ENCODE assay signal across 8 cellular contexts in the genomic region with DNA sequence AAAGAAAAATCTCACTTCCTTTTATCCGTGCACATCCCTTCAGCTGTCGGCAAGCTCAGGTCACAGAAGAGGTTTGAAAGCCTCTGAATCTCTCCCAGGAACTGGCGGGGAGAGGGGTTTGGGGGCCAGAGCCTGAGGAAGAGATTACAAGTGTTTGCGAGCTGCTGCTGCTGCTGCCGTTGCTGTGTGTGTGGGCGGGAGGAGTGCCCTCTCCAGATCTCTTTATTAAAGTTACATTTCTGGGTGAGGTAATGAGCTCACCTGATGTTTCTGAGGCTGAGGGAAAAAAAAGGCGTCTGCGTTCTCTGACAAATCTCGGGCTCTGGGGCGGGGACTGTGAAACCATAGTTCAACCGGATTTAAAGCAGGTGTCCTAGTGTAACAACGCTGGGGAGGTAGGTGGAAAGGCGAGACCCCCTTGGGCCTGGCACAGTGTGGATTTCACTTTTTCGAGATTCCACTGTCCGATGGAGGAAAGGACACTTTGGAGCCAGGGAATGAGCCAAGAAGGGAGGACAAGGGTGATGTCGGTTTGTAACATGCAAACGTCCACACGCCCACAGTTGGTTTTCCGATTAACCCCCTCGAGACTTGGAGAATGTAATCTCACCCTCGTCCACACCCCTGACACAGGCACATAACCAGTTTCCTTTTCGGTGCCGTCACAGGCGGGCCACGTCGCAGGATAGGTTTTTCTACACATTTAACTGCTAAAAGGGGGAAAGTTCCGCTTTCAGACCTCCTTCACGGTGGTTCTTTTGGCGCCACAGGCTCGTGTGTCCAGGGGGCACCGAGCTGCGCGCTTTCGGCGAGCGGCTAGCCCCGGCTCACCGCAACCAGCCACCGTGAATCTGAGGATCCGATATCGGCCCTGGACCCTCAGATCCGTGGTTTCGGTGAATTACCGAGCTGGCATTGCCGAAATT. TPM values are rescaled to one million over a fixed set of nuclear protein-coding genes. Genes with fewer than 3 reads are reported as not detected.
A peak's percentile ranks its signal among the peaks of the same experiment; 100 is the strongest.
DNase-seq lines count a peak whose midpoint lies in the region; ATAC-seq, FAIRE-seq and TF ChIP-seq lines count a peak whose summit lies in the region.

No MANE protein-coding gene starts in this region.

- no peaks in the 10 kb centered on the region for H3K9me3 ChIP-seq in kidney (ENCODE audit: control insufficient read depth in 1 of 2, low read length in 2 of 2)

- peak overlapping the region; percentile 76 to 88 for H3K27ac ChIP-seq in kidney (ENCODE audit: low read depth in 2 of 2, low read length in 2 of 2)

- H3K36me3 ChIP-seq in bronchial epithelial cell (ENCODE audit: control insufficient read depth, insufficient read depth, low read length) = no peaks in the 10 kb centered on the region
- no peaks in the 10 kb centered on the region for H3K36me3 ChIP-seq in kidney (ENCODE audit: control insufficient read depth in 1 of 2, insufficient read depth in 2 of 2, low read length in 2 of 2)

- no peak for FAIRE-seq in bronchial epithelial cell (lab: Jason Lieb, UNC)
- FAIRE-seq in kidney (lab: Jason Lieb, UNC) = no peak
- FAIRE-seq in D721Med (lab: Jason Lieb, UNC) = no peak

- peak overlapping the region; percentile 96 for H3K4me3 ChIP-seq in WI38 (ENCODE audit: low read depth, low read length)
- H3K4me3 ChIP-seq in bronchial epithelial cell (ENCODE audit: low read depth, low read length) = peak overlapping the region; percentile 99
- H3K4me3 ChIP-seq in kidney (ENCODE audit: low read length in 2 of 2) = peak overlapping the region; percentile 92 to 98

- intact Hi-C loops in kidney (cut with DNase I) = no loop called here

- ATAC-seq in GM18519 (IDR thresholded peaks at IDR 0.05; ENCODE audit: low FRiP score, unreplicated experiment) = peak; percentile 24
- ATAC-seq in HG02943 (IDR thresholded peaks at IDR 0.05; ENCODE audit: low read depth, unreplicated experiment) = peak; percentile 26

- TF ChIP-seq CTCF in WI38 (IDR thresholded peaks at IDR 0.05; ENCODE audit: low read depth, low read length) = no peak
- no peak for TF ChIP-seq CTCF in bronchial epithelial cell (IDR thresholded peaks at IDR 0.05; ENCODE audit: insufficient read depth, low read length, severe bottlenecking)
- no peak for TF ChIP-seq CTCF in kidney (IDR thresholded peaks at IDR 0.05; ENCODE audit: borderline replicate concordance, extremely low read depth, insufficient read depth)
- no peak for TF ChIP-seq CTCF in D721Med (IDR thresholded peaks at IDR 0.05; ENCODE audit: insufficient read depth, missing control alignments)

- DNase-seq in NCI-H2029 (lab: John Stamatoyannopoulos, UW) (peak; percentile 73), bronchial epithelial cell (ENCODE audit: low read depth) (peak; percentile 95), kidney (peak; percentile 78), D721Med (ENCODE audit: insufficient read length, low spot score) (no peak)
- peak; percentile 68 to 69 (median 69) for DNase-seq in stimulated activated CD4-positive, alpha-beta T cell treated with anti-CD3 and anti-CD28 coated beads, Interleukin-12 subunit alpha, Interleukin-12 subunit beta, amount 100 ng/mL, for 48 hours (ENCODE audit: low read depth in 2 of 3, low spot score in 1 of 3)

- H3K27me3 ChIP-seq in bronchial epithelial cell (ENCODE audit: control insufficient read depth, insufficient read depth, low read length) = no peaks in the 10 kb centered on the region

- H3K9ac ChIP-seq in kidney (ENCODE audit: low read length in 2 of 2) = peak overlapping the region; percentile 65 to 84

- H3K4me1 ChIP-seq in kidney (ENCODE audit: control insufficient read depth in 1 of 2, insufficient read depth in 1 of 2, low read depth in 1 of 2, low read length in 2 of 2) = peaks cover 0 to 5% of the 10 kb centered on the region in 2 donors

RNA-seq across cellular contexts. Expression of a gene that starts 2.1 kb away (rescaled TPM):
- total RNA-seq in bronchial epithelial cell (196 and 294 TPM in 2 replicates), kidney (36.4 TPM)
- polyA plus RNA-seq in kidney (ENCODE audit: insufficient read depth, low read depth, low replicate concordance) = 15.1 TPM
